In genomic region chr1:7334475-7335035, GRCh38 we compare ENCODE assay signal across 12 cellular contexts.
DNase-seq lines count a peak whose midpoint lies in the region; TF ChIP-seq lines count a peak whose summit lies in the region.
"Had no signal": no experiment of that assay in that cellular context is flagged by ENCODE, and none has a peak within 500 bp of the region (broad histone marks: within the 10 kb centered on the region; RNA-seq: fewer than 3 reads in every experiment).

No MANE protein-coding gene starts in this region.

- H3K4me3 ChIP-seq in fibroblast of the aortic adventitia (ENCODE audit: low read depth, low read length) (no peak overlapping the region), smooth muscle cell (no peak overlapping the region)
- H3K4me3 ChIP-seq: lung had no signal

- no peak overlapping the region for H3K4me3 Mint-ChIP-seq in activated T-helper 1 cell treated with anti-CD3 and anti-CD28 coated beads, Interleukin-12 subunit alpha, Interleukin-12 subunit beta, Interleukin-2, Interleukin-4 antibody, amounts not matched to agents 30 ng/mL and 10 ng/mL and 1 ng/mL, durations not matched to agents 14 hours and 24 hours and 36 hours
- H3K4me3 Mint-ChIP-seq: central memory CD8-positive, alpha-beta T cell had no signal

- H3K9me3 Mint-ChIP-seq in activated T-helper 1 cell treated with anti-CD3 and anti-CD28 coated beads, Interleukin-12 subunit alpha, Interleukin-12 subunit beta, Interleukin-2, Interleukin-4 antibody, amounts not matched to agents 30 ng/mL and 10 ng/mL and 1 ng/mL, durations not matched to agents 14 hours and 24 hours and 36 hours = no peaks in the 10 kb centered on the region
- H3K9me3 Mint-ChIP-seq: central memory CD8-positive, alpha-beta T cell had no signal

- H3K4me2 ChIP-seq in smooth muscle cell = peak overlapping the region; percentile 26

- H3K4me1 Mint-ChIP-seq in activated T-helper 1 cell treated with anti-CD3 and anti-CD28 coated beads, Interleukin-12 subunit alpha, Interleukin-12 subunit beta, Interleukin-2, Interleukin-4 antibody, amounts not matched to agents 30 ng/mL and 10 ng/mL and 1 ng/mL, durations not matched to agents 14 hours and 24 hours and 36 hours (ENCODE audit: low read depth) = no peaks in the 10 kb centered on the region
- H3K4me1 Mint-ChIP-seq: central memory CD8-positive, alpha-beta T cell had no signal

- intact Hi-C loops in activated T-helper 1 cell treated with anti-CD3 and anti-CD28 coated beads, Interleukin-12 subunit alpha, Interleukin-12 subunit beta, Interleukin-2, Interleukin-4 antibody, amounts not matched to agents 30 ng/mL and 10 ng/mL and 1 ng/mL, durations not matched to agents 14 hours and 24 hours and 36 hours (cut with micrococcal nuclease) = no loop called here

- no peak overlapping the region for H3K27ac Mint-ChIP-seq in activated T-helper 1 cell treated with anti-CD3 and anti-CD28 coated beads, Interleukin-12 subunit alpha, Interleukin-12 subunit beta, Interleukin-2, Interleukin-4 antibody, amounts not matched to agents 30 ng/mL and 10 ng/mL and 1 ng/mL, durations not matched to agents 14 hours and 24 hours and 36 hours

- no peak overlapping the region for H2AFZ ChIP-seq in smooth muscle cell (ENCODE audit: low read depth)

- no peaks in the 10 kb centered on the region for H3K36me3 Mint-ChIP-seq in activated T-helper 1 cell treated with anti-CD3 and anti-CD28 coated beads, Interleukin-12 subunit alpha, Interleukin-12 subunit beta, Interleukin-2, Interleukin-4 antibody, amounts not matched to agents 30 ng/mL and 10 ng/mL and 1 ng/mL, durations not matched to agents 14 hours and 24 hours and 36 hours (ENCODE audit: low read depth)

- TF ChIP-seq CTCF in fibroblast of the aortic adventitia (IDR thresholded peaks at IDR 0.05; ENCODE audit: insufficient read depth, low read length) = no peak
- TF ChIP-seq CTCF in smooth muscle cell (IDR thresholded peaks at IDR 0.05; ENCODE audit: borderline replicate concordance, insufficient read depth, poor library complexity, severe bottlenecking) = no peak

- 16% methylated on average over 10 of the region's 10 CpGs for WGBS in smooth muscle cell (ENCODE audit: low lambda C conversion rate)

- H3K27me3 Mint-ChIP-seq in activated T-helper 1 cell treated with anti-CD3 and anti-CD28 coated beads, Interleukin-12 subunit alpha, Interleukin-12 subunit beta, Interleukin-2, Interleukin-4 antibody, amounts not matched to agents 30 ng/mL and 10 ng/mL and 1 ng/mL, durations not matched to agents 14 hours and 24 hours and 36 hours (ENCODE audit: insufficient read depth) = no peaks in the 10 kb centered on the region

- no peak overlapping the region for H3K9ac ChIP-seq in smooth muscle cell (ENCODE audit: low read depth)

- H3K27me3 ChIP-seq in smooth muscle cell (ENCODE audit: low read depth) = no peaks in the 10 kb centered on the region

- H3F3A ChIP-seq in smooth muscle cell (ENCODE audit: low read depth) = peaks cover 13% of the 10 kb centered on the region

- H3K9me3 ChIP-seq in smooth muscle cell (replicated peaks; ENCODE audit: low read depth) = no peaks in the 10 kb centered on the region

- H3K4me1 ChIP-seq in smooth muscle cell (ENCODE audit: low read depth) = peaks cover 19% of the 10 kb centered on the region

- DNase-seq in NCI-H2029 (lab: John Stamatoyannopoulos, UW) (peak; percentile 46), NCI-H2029 treated with DMSO at 0.1 percent for 48 hours (lab: John Stamatoyannopoulos, UW) (no peak), NCI-H524 (lab: John Stamatoyannopoulos, UW) (peak; percentile 36 to 85), fibroblast of the aortic adventitia (ENCODE audit: low read depth) (peak; percentile 24), smooth muscle cell (lab: John Stamatoyannopoulos, UW; ENCODE audit: unreplicated experiment) (no peak), retina (no peak)
- no peak for DNase-seq in activated T-helper 1 cell treated with anti-CD3 and anti-CD28 coated beads, Interleukin-12 subunit alpha, Interleukin-12 subunit beta, Interleukin-2, Interleukin-4 antibody, amounts not matched to agents 30 ng/mL and 10 ng/mL and 1 ng/mL, durations not matched to agents 14 hours and 24 hours and 36 hours (ENCODE audit: low spot score)
- no peak for DNase-seq in activated CD4-positive, CD25-positive, alpha-beta regulatory T cell treated with anti-CD3 and anti-CD28 coated beads, Interleukin-2, amount 50 U/mL, for 72 hours
- DNase-seq: activated CD4-positive, alpha-beta T cell treated with anti-CD3 and anti-CD28 coated beads for 4 hours; NCI-H1048 had no signal

- no peaks in the 10 kb centered on the region for H3K79me2 ChIP-seq in smooth muscle cell (ENCODE audit: low read depth)

- no peaks in the 10 kb centered on the region for H3K36me3 ChIP-seq in smooth muscle cell (ENCODE audit: low read depth)

- peak overlapping the region; percentile 72 for H3K27ac ChIP-seq in smooth muscle cell (ENCODE audit: low read depth)

- H4K20me1 ChIP-seq in smooth muscle cell (ENCODE audit: low read depth) = no peaks in the 10 kb centered on the region

Comparison
In these comparisons a context has a peak if more than half of its experiments do, and no peak if none do; other contexts are left out.
1. DNase-seq: peak in NCI-H2029 (single experiment), NCI-H524 (2 of 2) and fibroblast of the aortic adventitia (single experiment); none in NCI-H2029 treated with DMSO at 0.1 percent for 48 hours (single experiment), smooth muscle cell (single experiment), activated T-helper 1 cell treated with anti-CD3 and anti-CD28 coated beads, Interleukin-12 subunit alpha, Interleukin-12 subunit beta, Interleukin-2, Interleukin-4 antibody, amounts not matched to agents 30 ng/mL and 10 ng/mL and 1 ng/mL, durations not matched to agents 14 hours and 24 hours and 36 hours (single experiment), retina (single experiment) and activated CD4-positive, CD25-positive, alpha-beta regulatory T cell treated with anti-CD3 and anti-CD28 coated beads, Interleukin-2, amount 50 U/mL, for 72 hours (single experiment).